10 cellular contexts compared by ENCODE assay signal in the genomic region with DNA sequence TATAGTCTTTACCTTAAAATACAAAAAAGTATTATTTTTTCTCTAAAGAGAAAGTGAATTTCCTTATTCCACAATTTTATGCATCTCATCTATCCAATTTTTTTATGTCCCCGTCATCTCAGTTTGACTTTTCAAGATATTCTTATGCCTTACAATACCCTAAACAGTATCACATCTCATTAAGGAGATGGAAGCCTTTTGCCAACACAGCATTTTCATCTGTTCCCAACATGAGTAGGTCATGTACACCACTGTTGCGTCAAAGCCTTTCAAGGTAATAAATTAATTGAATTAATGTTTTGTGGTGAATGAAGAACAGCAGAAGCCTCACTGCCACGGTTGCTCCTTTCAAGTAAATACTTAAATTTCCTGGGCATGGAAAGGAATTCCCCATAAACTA.
"Had no signal": no experiment of that assay in that cellular context is flagged by ENCODE, and none has a peak within 500 bp of the region (broad histone marks: within the 10 kb centered on the region; RNA-seq: fewer than 3 reads in every experiment).

No MANE protein-coding gene starts in this region.

- H2AFZ ChIP-seq: GM23248 had no signal

- H3K4me1 ChIP-seq: HAP-1 had no signal

- H3K27ac ChIP-seq: GM23248 had no signal

- H3K9me3 ChIP-seq: HAP-1 had no signal

- H3K36me3 ChIP-seq: HAP-1 had no signal

- H3K4me2 ChIP-seq: GM23338 had no signal

- ATAC-seq: GM23338, HCT116 had no signal

- DNase-seq: GOT3, H7, H9, HCEC 1CT, HFFc6 had no signal

- FAIRE-seq: H1 had no signal

- H3K4me3 ChIP-seq: GM23248, GM23338, HAP-1 had no signal

- H3K9ac ChIP-seq: GM23248 had no signal
